Comparison of ENCODE assay signal across 23 cellular contexts in genomic region chr6:168030881-168031280, GRCh38. TPM values are rescaled to one million over a fixed set of nuclear protein-coding genes. Genes with fewer than 3 reads are reported as not detected.
"Had no signal": no experiment of that assay in that cellular context is flagged by ENCODE, and none has a peak within 500 bp of the region (broad histone marks: within the 10 kb centered on the region; RNA-seq: fewer than 3 reads in every experiment).

No MANE protein-coding gene starts in this region.

- H3K27me3 ChIP-seq: body of pancreas, esophagus squamous epithelium, upper lobe of left lung had no signal

- H3K4me1 ChIP-seq: parathyroid adenoma had no signal

- H3K9me3 ChIP-seq: body of pancreas, esophagus squamous epithelium, neutrophil, upper lobe of left lung had no signal

- H3K9ac ChIP-seq: parathyroid adenoma had no signal

- ATAC-seq: activated CD8-positive, alpha-beta T cell treated with anti-CD3 and anti-CD28 coated beads for 36 hours; activated T-cell treated with anti-CD3 and anti-CD28 coated beads, Interleukin-2, amount 50 U/mL, for 72 hours; body of pancreas; left colon; stimulated activated naive CD8-positive, alpha-beta T cell treated with anti-CD3 and anti-CD28 coated beads, Interleukin-15, amount 100 ng/mL, for 72 hours; T-helper 17 cell; WTC11 had no signal

- H3K27ac ChIP-seq: neutrophil had no signal

- H3K4me3 ChIP-seq: body of pancreas, esophagus squamous epithelium, upper lobe of left lung had no signal

- H3K36me3 ChIP-seq: esophagus squamous epithelium, neutrophil, upper lobe of left lung had no signal

- DNase-seq: activated CD4-positive, alpha-beta T cell treated with anti-CD3 and anti-CD28 coated beads for 48 hours; activated CD8-positive, alpha-beta memory T cell treated with anti-CD3 and anti-CD28 coated beads, Interleukin-2, amount 50 U/mL, for 4 hours; activated CD8-positive, alpha-beta T cell treated with anti-CD3 and anti-CD28 coated beads for 36 hours; activated gamma-delta T cell treated with Interleukin-2 at 50 U/mL for 16 hours; activated T-cell treated with anti-CD3 and anti-CD28 coated beads, Interleukin-2, amount 50 U/mL, for 72 hours; amniotic stem cell; body of pancreas; cortex of kidney; effector CD4-positive, alpha-beta T cell; esophagus squamous epithelium; left colon; naive B cell; retina; stimulated activated naive CD8-positive, alpha-beta T cell treated with anti-CD3 and anti-CD28 coated beads, Interleukin-15, amount 100 ng/mL, for 72 hours; T-helper 17 cell had no signal

RNA-seq across cellular contexts. Expression of gene KIF25, which starts 33.4 kb away (rescaled TPM):
- total RNA-seq: activated CD8-positive, alpha-beta T cell treated with anti-CD3 and anti-CD28 coated beads for 36 hours; fibroblast of villous mesenchyme; lung microvascular endothelial cell; mononuclear cell; T-helper 17 cell had no signal

RNA-seq across cellular contexts. Expression of gene FRMD1, which starts 48.1 kb away (rescaled TPM):
- total RNA-seq: activated CD8-positive, alpha-beta T cell treated with anti-CD3 and anti-CD28 coated beads for 36 hours; body of pancreas; fibroblast of villous mesenchyme; lung microvascular endothelial cell; mononuclear cell; T-helper 17 cell; temporal lobe; upper lobe of left lung had no signal
